Comparison of ENCODE assay signal across 19 cellular contexts in genomic region chr12:71981149-71981548, GRCh38. TPM values are rescaled to one million over a fixed set of nuclear protein-coding genes. Genes with fewer than 3 reads are reported as not detected.
DNase-seq lines count a peak whose midpoint lies in the region; ATAC-seq, FAIRE-seq and TF ChIP-seq lines count a peak whose summit lies in the region.
"Had no signal": no experiment of that assay in that cellular context is flagged by ENCODE, and none has a peak within 500 bp of the region (broad histone marks: within the 10 kb centered on the region; RNA-seq: fewer than 3 reads in every experiment).

No MANE protein-coding gene starts in this region.

- H3K27ac ChIP-seq in mammary epithelial cell (ENCODE audit: insufficient read depth, low read depth, low read length) (no peak overlapping the region), HepG2 (ENCODE audit: extremely low read length, insufficient read depth, low read length) (no peak overlapping the region), SJCRH30 (no peak overlapping the region)
- H3K27ac ChIP-seq: HL-60, KMS-11 had no signal

- H3K27me3 Mint-ChIP-seq in MCF 10A (ENCODE audit: insufficient read depth, unreplicated experiment): peaks cover 12% of the 10 kb centered on the region

- H4K20me1 ChIP-seq in mammary epithelial cell (ENCODE audit: insufficient read depth, low read length) (no peaks in the 10 kb centered on the region), HepG2 (ENCODE audit: insufficient read depth, low read length) (no peaks in the 10 kb centered on the region)

- no peak for TF ChIP-seq CTCF in MCF 10A (IDR thresholded peaks at IDR 0.05; ENCODE audit: unreplicated experiment)
- no peak for TF ChIP-seq CTCF in mammary epithelial cell (conservative IDR thresholded peaks at IDR 0.05 in 1 of 2, IDR thresholded peaks at IDR 0.05 in 1 of 2; ENCODE audit: extremely low read depth in 1 of 2, insufficient read depth in 1 of 2, low read depth in 1 of 2, low read length in 2 of 2)
- TF ChIP-seq CTCF in HepG2 (CRISPR knock-in tag; IDR thresholded peaks at IDR 0.05): no peak

- POLR2A ChIA-PET in MCF 10A (lab: Yijun Ruan, JAX): no interaction called here
- POLR2A ChIA-PET in HepG2 (lab: Yijun Ruan, JAX): no interaction called here

- intact Hi-C loops in MCF 10A (cut with micrococcal nuclease) (no loop called here), mammary epithelial cell (cut with micrococcal nuclease) (no loop called here), HepG2 (cut with micrococcal nuclease; ENCODE audit: unreplicated experiment) (no loop called here)

- H3K79me2 ChIP-seq in mammary epithelial cell (ENCODE audit: insufficient read depth, low read length) (no peaks in the 10 kb centered on the region), HepG2 (ENCODE audit: insufficient read depth, low read length) (no peaks in the 10 kb centered on the region)

- H3K27me3 ChIP-seq in mammary epithelial cell (ENCODE audit: insufficient read depth, low read length) (no peaks in the 10 kb centered on the region), HepG2 (ENCODE audit: control insufficient read depth in 1 of 2, insufficient read depth in 2 of 2, low read length in 2 of 2) (peaks cover 0 to 7% of the 10 kb centered on the region in 2 experiments; a peak in 2 of 5 replicates), SJCRH30 (no peaks in the 10 kb centered on the region; the same call in 1 of the 2 replicates)

- no peaks in the 10 kb centered on the region for H3K4me1 Mint-ChIP-seq in MCF 10A (ENCODE audit: insufficient read depth, unreplicated experiment)

- no peaks in the 10 kb centered on the region for H3K36me3 ChIP-seq in mammary epithelial cell (ENCODE audit: insufficient read depth, low read length)
- no peaks in the 10 kb centered on the region for H3K36me3 ChIP-seq in HepG2 (replicated peaks in 1 of 2; ENCODE audit: control insufficient read depth in 1 of 2, insufficient read depth in 2 of 2, low read length in 2 of 2)
- no peaks in the 10 kb centered on the region for H3K36me3 ChIP-seq in SJCRH30

- no peak overlapping the region for H3K27ac Mint-ChIP-seq in MCF 10A (ENCODE audit: low read depth, unreplicated experiment)

- peak; percentile 8 for DNase-seq in MCF 10A (ENCODE audit: unreplicated experiment)
- DNase-seq in mammary epithelial cell: no peak
- DNase-seq in astrocyte of the hippocampus (ENCODE audit: low read depth, low spot score): peak; percentile 30
- no peak for DNase-seq in HepG2 (ENCODE audit: low spot score)
- no peak for DNase-seq in activated effector memory CD4-positive, alpha-beta T cell treated with anti-CD3 and anti-CD28 coated beads, Interleukin-2, amount 50 U/mL, for 16 hours
- no peak for DNase-seq in SJCRH30
- DNase-seq in DMS53 treated with DMSO at 0.1 percent for 48 hours (lab: John Stamatoyannopoulos, UW; ENCODE audit: unreplicated experiment): no peak
- DNase-seq: 8988T, C1 segment of cervical spinal cord, MM.1S, NCI-H1105 treated with DMSO at 0.1 percent for 48 hours, NCI-H187 treated with DMSO at 0.1 percent for 48 hours, NCI-H2171, NCI-H446 treated with DMSO at 0.1 percent for 48 hours, NCI-H774, SHP77 treated with DMSO at 0.1 percent for 48 hours had no signal

- H3K9ac ChIP-seq in mammary epithelial cell (ENCODE audit: insufficient read depth, low read length) (no peak overlapping the region), HepG2 (ENCODE audit: insufficient read depth, low read depth, low read length) (no peak overlapping the region)
- H3K9ac ChIP-seq: KMS-11 had no signal

- 88% methylated on average over 1 of the region's 1 CpG for WGBS in mammary epithelial cell (ENCODE audit: low coverage, missing lambda C conversion rate)
- 0% methylated on average over 1 of the region's 1 CpG for WGBS in HepG2 (ENCODE audit: low lambda C conversion rate)

- dilution Hi-C loops in mammary epithelial cell (cut with HindIII; ENCODE audit: low sequenced_read_pairs): no loop called here

- H2AFZ ChIP-seq in mammary epithelial cell (ENCODE audit: low read depth, low read length) (no peak overlapping the region), HepG2 (ENCODE audit: low read length) (no peak overlapping the region)

- H3K4me1 ChIP-seq in mammary epithelial cell (ENCODE audit: insufficient read depth, low read length): no peaks in the 10 kb centered on the region
- no peaks in the 10 kb centered on the region for H3K4me1 ChIP-seq in HepG2 (ENCODE audit: insufficient read depth, low read length)
- H3K4me1 ChIP-seq in SJCRH30: no peaks in the 10 kb centered on the region

- TF ChIP-seq POLR2A in HepG2 (IDR thresholded peaks at IDR 0.05; ENCODE audit: insufficient read depth in 1 of 2, low read depth in 2 of 2, low read length in 2 of 2): no peak

- ATAC-seq in HepG2 (no peak), HG03457 (IDR thresholded peaks at IDR 0.05; ENCODE audit: unreplicated experiment) (no peak)

- H3K9me3 ChIP-seq in mammary epithelial cell (replicated peaks; ENCODE audit: insufficient read depth, low read length) (no peaks in the 10 kb centered on the region), HepG2 (ENCODE audit: low read length) (no peaks in the 10 kb centered on the region), SJCRH30 (replicated peaks) (no peaks in the 10 kb centered on the region)

- H3K4me3 Mint-ChIP-seq in MCF 10A (ENCODE audit: unreplicated experiment): no peak overlapping the region

- no peaks in the 10 kb centered on the region for H3K9me3 Mint-ChIP-seq in MCF 10A (ENCODE audit: unreplicated experiment)

- TF ChIP-seq EP300 in HepG2 (IDR thresholded peaks at IDR 0.05; ENCODE audit: low read depth in 2 of 2, low read length in 2 of 2) (no peak), HepG2 (CRISPR knock-in tag; IDR thresholded peaks at IDR 0.05; ENCODE audit: borderline replicate concordance) (no peak)

- H3K4me3 ChIP-seq in mammary epithelial cell (replicated peaks in 1 of 3; ENCODE audit: insufficient read depth in 1 of 3, low read depth in 2 of 3, low read length in 3 of 3) (no peak overlapping the region), HepG2 (replicated peaks in 1 of 3; ENCODE audit: insufficient read depth in 1 of 3, low read depth in 2 of 3, low read length in 3 of 3) (no peak overlapping the region), SJCRH30 (no peak overlapping the region)

- CTCF ChIA-PET in MCF 10A (lab: Yijun Ruan, JAX): interaction anchor here (0.7 kb wide), 1 partner anchor 202 kb away, joined by 3 read pairs; no protein-coding TSS in a partner anchor
- CTCF ChIA-PET in mammary epithelial cell (lab: Charles Lee; ENCODE audit: low non-redundant PET): no interaction called here
- CTCF ChIA-PET in HepG2 (lab: Yijun Ruan, JAX; ENCODE audit: low intra/inter-chr PET ratio, low total read pairs): no interaction called here

- H3K36me3 Mint-ChIP-seq in MCF 10A (ENCODE audit: insufficient read depth, unreplicated experiment): no peaks in the 10 kb centered on the region

- no TSS peak for BruUV-seq in MCF 10A (replicated peaks; lab: Mats Ljungman, UMichigan)
- BruUV-seq in mammary epithelial cell (replicated peaks; lab: Mats Ljungman, UMichigan): no TSS peak
- no TSS peak for BruUV-seq in HepG2 (replicated peaks; lab: Mats Ljungman, UMichigan)

- in situ Hi-C loops in mammary epithelial cell (cut with MboI; ENCODE audit: low sequenced_read_pairs in 2 of 2): no loop called here
- in situ Hi-C loops in HepG2 (cut with HindIII; ENCODE audit: extremely low pct_ligation_motif_present, low pct_unique_long_range_greater_than_20kb): no loop called here

- H3K4me2 ChIP-seq in mammary epithelial cell (ENCODE audit: insufficient read depth, low read depth, low read length): no peak overlapping the region
- no peak overlapping the region for H3K4me2 ChIP-seq in HepG2 (ENCODE audit: low read depth, low read length)
- H3K4me2 ChIP-seq: KMS-11 had no signal

- no peak for FAIRE-seq in HepG2 (lab: Jason Lieb, UNC)

- TF ChIP-seq RAD21 in HepG2 (CRISPR knock-in tag; IDR thresholded peaks at IDR 0.05): no peak

RNA-seq across cellular contexts. Expression of gene TPH2, which starts 42.5 kb away (rescaled TPM):
- total RNA-seq in MCF 10A (2022): not detected in 2 replicates
- total RNA-seq in mammary epithelial cell: not detected
- polyA plus RNA-seq in mammary epithelial cell: not detected
- polyA minus RNA-seq in mammary epithelial cell: not detected
- not detected in 2 replicates for total RNA-seq in HepG2 (2016; rRNA removed; fragmentation: Illumina TruSeq; extraction: Trizol)
- not detected in 2 replicates for total RNA-seq in HepG2 (2016; cell fraction: cytosol; rRNA removed; fragmentation: Illumina TruSeq; extraction: Trizol; ENCODE audit: low read depth)
- total RNA-seq in HepG2 (2016; cell fraction: insoluble cytoplasmic fraction; rRNA removed; fragmentation: Illumina TruSeq; extraction: Trizol): not detected in 2 replicates
- not detected in 2 replicates for total RNA-seq in HepG2 (2016; cell fraction: membrane; rRNA removed; fragmentation: Illumina TruSeq; extraction: Trizol)
- total RNA-seq in HepG2 (2016; cell fraction: nucleus; rRNA removed; fragmentation: Illumina TruSeq; extraction: Trizol): not detected in 2 replicates
- polyA plus RNA-seq in HepG2 (2011; rRNA removed): not detected in 2 replicates
- not detected in 2 replicates for polyA plus RNA-seq in HepG2 (2011; cell fraction: cytosol; rRNA removed)
- not detected in 2 replicates for polyA plus RNA-seq in HepG2 (2011; cell fraction: nucleus; rRNA removed)
- not detected in 2 replicates for polyA plus RNA-seq in HepG2 (2012)
- 0.14 TPM in 1 of 2 replicates, not detected in the other for polyA plus RNA-seq in HepG2 (2016; cell fraction: cytosol; fragmentation: Illumina TruSeq; extraction: Trizol; ENCODE audit: low read depth)
- not detected in 2 replicates for polyA plus RNA-seq in HepG2 (2016; cell fraction: insoluble cytoplasmic fraction; fragmentation: Illumina TruSeq; extraction: Trizol; ENCODE audit: low read depth)
- polyA plus RNA-seq in HepG2 (2016; cell fraction: membrane; fragmentation: Illumina TruSeq; extraction: Trizol; ENCODE audit: low read depth): not detected in 2 replicates
- not detected in 2 replicates for polyA plus RNA-seq in HepG2 (2016; cell fraction: nucleus; fragmentation: Illumina TruSeq; extraction: Trizol; ENCODE audit: insufficient read depth, low read depth)
- not detected in 2 replicates for polyA minus RNA-seq in HepG2 (2011; rRNA and poly(A)+ RNA removed; ENCODE audit: low replicate concordance)
- polyA minus RNA-seq in HepG2 (2011; cell fraction: cytosol; rRNA and poly(A)+ RNA removed): not detected in 2 replicates
- polyA minus RNA-seq in HepG2 (2011; cell fraction: nucleus; rRNA and poly(A)+ RNA removed): not detected in 2 replicates
- total RNA-seq in SJCRH30 (2014; rRNA removed; shearing (Covaris generic)): not detected in 2 replicates

Comparison
In these comparisons a context has a peak if more than half of its experiments do, and no peak if none do; other contexts are left out.
1. DNase-seq: peak in MCF 10A (single experiment) and astrocyte of the hippocampus (single experiment); none in mammary epithelial cell (single experiment), HepG2 (single experiment), activated effector memory CD4-positive, alpha-beta T cell treated with anti-CD3 and anti-CD28 coated beads, Interleukin-2, amount 50 U/mL, for 16 hours (single experiment), SJCRH30 (0 of 2) and DMS53 treated with DMSO at 0.1 percent for 48 hours (single experiment).